ENCODE assay signal across 8 cellular contexts in the genomic region with DNA sequence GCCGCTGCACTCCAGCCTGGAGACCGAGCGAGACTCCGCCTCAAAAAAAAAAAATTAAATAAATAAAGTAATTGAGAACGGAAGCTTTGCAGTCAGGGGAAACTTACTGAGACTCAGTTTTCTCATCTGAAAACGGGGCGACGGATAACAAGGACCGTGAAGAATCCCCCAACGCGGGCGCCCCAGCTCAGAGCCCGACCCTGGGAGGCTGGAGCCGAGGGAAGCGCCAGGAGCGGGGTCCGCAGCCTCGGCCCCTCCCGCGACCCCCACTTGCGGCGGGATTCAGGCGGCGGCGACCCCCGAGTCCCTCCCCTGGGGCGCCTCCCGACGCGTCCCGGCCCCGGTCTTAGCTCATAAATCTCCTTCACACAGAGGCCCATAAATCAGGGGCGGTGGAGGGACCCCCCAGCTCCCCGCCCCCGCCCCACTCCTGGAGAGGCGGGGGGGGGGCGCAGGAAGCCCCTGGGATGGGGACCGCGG. TPM values are rescaled to one million over a fixed set of nuclear protein-coding genes. Genes with fewer than 3 reads are reported as not detected.
DNase-seq lines count a peak whose midpoint lies in the region; ATAC-seq and TF ChIP-seq lines count a peak whose summit lies in the region.

No MANE protein-coding gene starts in this region.

- no peaks in the 10 kb centered on the region for H3K9me3 Mint-ChIP-seq in activated CD4-positive, alpha-beta T cell treated with anti-CD3 and anti-CD28 coated beads for 36 hours (ENCODE audit: low read depth)
- no peaks in the 10 kb centered on the region for H3K9me3 Mint-ChIP-seq in activated naive CD8-positive, alpha-beta T cell treated with anti-CD3 and anti-CD28 coated beads for 36 hours

- 0 to 3% methylated on average over 19 to 39 of the region's 39 CpGs for WGBS in testis, 2 donors

- H3K4me1 ChIP-seq in testis = peaks cover 6% of the 10 kb centered on the region

- H3K27ac Mint-ChIP-seq in activated CD4-positive, alpha-beta T cell treated with anti-CD3 and anti-CD28 coated beads for 36 hours = no peak overlapping the region
- H3K27ac Mint-ChIP-seq in activated naive CD8-positive, alpha-beta T cell treated with anti-CD3 and anti-CD28 coated beads for 36 hours = no peak overlapping the region

- TF ChIP-seq CTCF in testis (IDR thresholded peaks at IDR 0.05) = no peak

- no peaks in the 10 kb centered on the region for H3K27me3 ChIP-seq in testis

- peaks cover 11% of the 10 kb centered on the region for H3K4me1 Mint-ChIP-seq in activated CD4-positive, alpha-beta T cell treated with anti-CD3 and anti-CD28 coated beads for 36 hours
- peaks cover 11% of the 10 kb centered on the region for H3K4me1 Mint-ChIP-seq in activated naive CD8-positive, alpha-beta T cell treated with anti-CD3 and anti-CD28 coated beads for 36 hours

- no peak for TF ChIP-seq POLR2A in testis (IDR thresholded peaks at IDR 0.05)

- H3K27ac ChIP-seq in testis = peak overlapping the region in 1 of 2 donors; percentile 68

- DNase-seq in activated CD4-positive, alpha-beta T cell treated with anti-CD3 and anti-CD28 coated beads for 36 hours = no peak
- no peak for DNase-seq in activated CD4-positive, alpha-beta T cell treated with anti-CD3 and anti-CD28 coated beads, Interleukin-2, amount 50 U/mL, for 4 hours
- no peak for DNase-seq in activated naive CD8-positive, alpha-beta T cell treated with anti-CD3 and anti-CD28 coated beads for 36 hours
- peak; percentile 29 for DNase-seq in iPS-NIHi11 (ENCODE audit: low spot score)
- no peak for DNase-seq in testis
- no peak for DNase-seq in germinal center (ENCODE audit: low spot score)
- DNase-seq in NCI-H187 (lab: John Stamatoyannopoulos, UW) = no peak

- intact Hi-C loops in activated CD4-positive, alpha-beta T cell treated with anti-CD3 and anti-CD28 coated beads for 36 hours (cut with DNase I, micrococcal nuclease) = loop anchor here (1.0 kb wide), 4 partner anchors 72 to 389 kb away; partner anchors contain the start of genes INPP5K (in 1 of the 2) and RILP (in 1 of the 2)
- intact Hi-C loops in testis (cut with DNase I; ENCODE audit: low total_unique reads) = no loop called here

- peak overlapping the region; percentile 42 to 56 for H3K4me3 ChIP-seq in testis

- H3K4me3 Mint-ChIP-seq in activated CD4-positive, alpha-beta T cell treated with anti-CD3 and anti-CD28 coated beads for 36 hours = peak overlapping the region; percentile 59
- peak overlapping the region; percentile 74 for H3K4me3 Mint-ChIP-seq in activated naive CD8-positive, alpha-beta T cell treated with anti-CD3 and anti-CD28 coated beads for 36 hours

- H3K36me3 ChIP-seq in testis (ENCODE audit: low read depth, missing control alignments) = no peaks in the 10 kb centered on the region

- H3K36me3 Mint-ChIP-seq in activated CD4-positive, alpha-beta T cell treated with anti-CD3 and anti-CD28 coated beads for 36 hours (ENCODE audit: low read depth) = no peaks in the 10 kb centered on the region
- no peaks in the 10 kb centered on the region for H3K36me3 Mint-ChIP-seq in activated naive CD8-positive, alpha-beta T cell treated with anti-CD3 and anti-CD28 coated beads for 36 hours

- CTCF ChIA-PET in activated CD4-positive, alpha-beta T cell treated with anti-CD3 and anti-CD28 coated beads for 36 hours (lab: Charles Lee) = interaction anchor here (0.6 to 2.3 kb wide), 10 partner anchors 9 to 1004 kb away, joined by 3 to 21 read pairs (median 3); no protein-coding TSS in a partner anchor

- POLR2A ChIA-PET in activated CD4-positive, alpha-beta T cell treated with anti-CD3 and anti-CD28 coated beads for 36 hours (lab: Charles Lee) = interaction anchor here (0.5 kb wide), 1 partner anchor 522 kb away, joined by 3 read pairs; no protein-coding TSS in a partner anchor

- peak; percentile 52 for ATAC-seq in activated CD4-positive, alpha-beta T cell treated with anti-CD3 and anti-CD28 coated beads for 36 hours
- ATAC-seq in HG02642 (IDR thresholded peaks at IDR 0.05; ENCODE audit: poor library complexity, unreplicated experiment) = no peak

- H3K9me3 ChIP-seq in testis = no peaks in the 10 kb centered on the region

- peaks cover 24% of the 10 kb centered on the region for H3K27me3 Mint-ChIP-seq in activated CD4-positive, alpha-beta T cell treated with anti-CD3 and anti-CD28 coated beads for 36 hours
- H3K27me3 Mint-ChIP-seq in activated naive CD8-positive, alpha-beta T cell treated with anti-CD3 and anti-CD28 coated beads for 36 hours = peaks cover 34% of the 10 kb centered on the region

RNA-seq across cellular contexts. Expression of gene BHLHA9, which starts 10.3 kb away (rescaled TPM):
- not detected for total RNA-seq in activated CD4-positive, alpha-beta T cell treated with anti-CD3 and anti-CD28 coated beads for 36 hours
- total RNA-seq in activated naive CD8-positive, alpha-beta T cell treated with anti-CD3 and anti-CD28 coated beads for 36 hours = not detected
- total RNA-seq in testis = under 1 TPM; 0.56 to 0.79 TPM
- not detected for polyA plus RNA-seq in testis (ENCODE audit: insufficient read depth, low read depth, low replicate concordance)

RNA-seq across cellular contexts. Expression of gene TRARG1, which starts 19.5 kb away (rescaled TPM):
- not detected for total RNA-seq in activated CD4-positive, alpha-beta T cell treated with anti-CD3 and anti-CD28 coated beads for 36 hours
- total RNA-seq in activated naive CD8-positive, alpha-beta T cell treated with anti-CD3 and anti-CD28 coated beads for 36 hours = not detected
- total RNA-seq in testis = 1 to 10 TPM in 1 of 2 donors, under 1 TPM in 1; 0.99 to 1.3 TPM
- 1.3 TPM for polyA plus RNA-seq in testis (ENCODE audit: insufficient read depth, low read depth, low replicate concordance)
